ENCODE assay signal across 8 cellular contexts in genomic region chr19:41871573-41872383, GRCh38.
DNase-seq lines count a peak whose midpoint lies in the region; ATAC-seq, FAIRE-seq and TF ChIP-seq lines count a peak whose summit lies in the region.

No MANE protein-coding gene starts in this region.

- no peak for TF ChIP-seq CTCF in D721Med (IDR thresholded peaks at IDR 0.05; ENCODE audit: insufficient read depth, missing control alignments)

- peak; percentile 40 for ATAC-seq in GM18858 (IDR thresholded peaks at IDR 0.05; ENCODE audit: unreplicated experiment)
- ATAC-seq in HG02943 (IDR thresholded peaks at IDR 0.05; ENCODE audit: low read depth, unreplicated experiment), result peak; percentile 45

- no peak for FAIRE-seq in D721Med (lab: Jason Lieb, UNC)

- peak in 4 of 5 donors; percentile 27 to 90 (median 43) for DNase-seq in T-helper 1 cell
- peak; percentile 11 for DNase-seq in effector CD8-positive, alpha-beta T cell (lab: John Stamatoyannopoulos, UW)
- DNase-seq in stimulated activated CD4-positive, alpha-beta T cell treated with anti-CD3 and anti-CD28 coated beads, Interleukin-4, amount 100 ng/mL, for 4 hours, result peak; percentile 41 to 48
- DNase-seq in D721Med (ENCODE audit: insufficient read length, low spot score), result no peak
- DNase-seq in AG08396 (ENCODE audit: low spot score), result no peak
- no peak for DNase-seq in NCI-H524 treated with DMSO at 0.1 percent for 48 hours (lab: John Stamatoyannopoulos, UW)

Comparison
In these comparisons a context has a peak if more than half of its experiments do, and no peak if none do; other contexts are left out.
1. DNase-seq: peak in T-helper 1 cell (4 of 5), effector CD8-positive, alpha-beta T cell (single experiment) and stimulated activated CD4-positive, alpha-beta T cell treated with anti-CD3 and anti-CD28 coated beads, Interleukin-4, amount 100 ng/mL, for 4 hours (2 of 2); none in D721Med (single experiment), AG08396 (single experiment) and NCI-H524 treated with DMSO at 0.1 percent for 48 hours (single experiment).